Comparison of ENCODE assay signal across 8 cellular contexts in genomic region chr4:20684852-20685763, GRCh38. TPM values are rescaled to one million over a fixed set of nuclear protein-coding genes. Genes with fewer than 3 reads are reported as not detected.
DNase-seq lines count a peak whose midpoint lies in the region; ATAC-seq and TF ChIP-seq lines count a peak whose summit lies in the region.

No MANE protein-coding gene starts in this region.

- H3K4me2 ChIP-seq in H9 (ENCODE audit: insufficient read depth, insufficient read length, low read length) = no peak overlapping the region
- H3K4me2 ChIP-seq in PC-3 (ENCODE audit: low read length) = no peak overlapping the region

- H3K23me2 ChIP-seq in H9 (ENCODE audit: insufficient read length, low read depth, low read length, poor library complexity, severe bottlenecking) = no peaks in the 10 kb centered on the region

- H3K27ac Mint-ChIP-seq in CD4-positive, alpha-beta T cell = no peak overlapping the region
- no peak overlapping the region for H3K27ac Mint-ChIP-seq in H9
- no peak overlapping the region for H3K27ac Mint-ChIP-seq in activated T-helper 2 cell treated with anti-CD3 and anti-CD28 coated beads, Interferon-gamma antibody, Interleukin-2, Interleukin-4, amounts not matched to agents 10 μg/mL and 5 μg/mL and 100 μg/mL, durations not matched to agents 14 hours and 24 hours and 36 hours

- ATAC-seq in CD4-positive, alpha-beta T cell (ENCODE audit: poor library complexity) = no peak
- no peak for ATAC-seq in PC-3
- no peak for ATAC-seq in GM21381 (IDR thresholded peaks at IDR 0.05; ENCODE audit: unreplicated experiment)

- H2BK12ac ChIP-seq in H9 (ENCODE audit: insufficient read length, low read depth, low read length) = no peak overlapping the region

- H3K14ac ChIP-seq in H9 (ENCODE audit: insufficient read depth, low read length) = no peak overlapping the region

- H3K9me3 ChIP-seq in CD4-positive, alpha-beta T cell (ENCODE audit: control insufficient read depth, low read length) = no peaks in the 10 kb centered on the region
- no peaks in the 10 kb centered on the region for H3K9me3 ChIP-seq in H9 (ENCODE audit: control insufficient read depth, low read depth, low read length)
- H3K9me3 ChIP-seq in PC-3 (ENCODE audit: low read length) = no peaks in the 10 kb centered on the region
- H3K9me3 ChIP-seq in sigmoid colon = no peaks in the 10 kb centered on the region

- H3K36me3 ChIP-seq in PC-3 (ENCODE audit: low read depth, low read length) (no peaks in the 10 kb centered on the region), sigmoid colon (no peaks in the 10 kb centered on the region)

- no peak overlapping the region for H3K23ac ChIP-seq in H9 (ENCODE audit: insufficient read length, low read depth, low read length)

- TF ChIP-seq CTCF in CD4-positive, alpha-beta T cell (IDR thresholded peaks at IDR 0.05) = peak; percentile 73
- TF ChIP-seq CTCF in H9 (conservative IDR thresholded peaks at IDR 0.05) (peak; percentile 83), PC-3 (conservative IDR thresholded peaks at IDR 0.05; ENCODE audit: low read depth, low read length) (peak; percentile 66; the same call in 1 of the 2 replicates), fibroblast of mammary gland (conservative IDR thresholded peaks at IDR 0.05; ENCODE audit: control insufficient read depth, insufficient read depth, low read depth, low read length) (peak; percentile 57), sigmoid colon (IDR thresholded peaks at IDR 0.05) (peak in 3 of 4 experiments; percentile 39 to 65 (median 42))

- H2BK5ac ChIP-seq in H9 (ENCODE audit: insufficient read length, low read length) = no peak overlapping the region

- no peaks in the 10 kb centered on the region for H3F3A ChIP-seq in PC-3 (ENCODE audit: low read length, unreplicated experiment)

- H3K4me1 Mint-ChIP-seq in CD4-positive, alpha-beta T cell (ENCODE audit: low read depth) = no peaks in the 10 kb centered on the region
- no peaks in the 10 kb centered on the region for H3K4me1 Mint-ChIP-seq in H9
- no peaks in the 10 kb centered on the region for H3K4me1 Mint-ChIP-seq in activated T-helper 2 cell treated with anti-CD3 and anti-CD28 coated beads, Interferon-gamma antibody, Interleukin-2, Interleukin-4, amounts not matched to agents 10 μg/mL and 5 μg/mL and 100 μg/mL, durations not matched to agents 14 hours and 24 hours and 36 hours (ENCODE audit: low read depth)

- no peak overlapping the region for H2AK5ac ChIP-seq in H9 (ENCODE audit: insufficient read length, low read length)

- TF ChIP-seq EP300 in sigmoid colon (IDR thresholded peaks at IDR 0.05) = no peak

- H3K27me3 ChIP-seq in CD4-positive, alpha-beta T cell (ENCODE audit: control insufficient read depth, insufficient read depth, low read length) = no peaks in the 10 kb centered on the region
- H3K27me3 ChIP-seq in H9 (ENCODE audit: insufficient read depth, low read length) (no peaks in the 10 kb centered on the region), PC-3 (ENCODE audit: low read length) (no peaks in the 10 kb centered on the region), sigmoid colon (no peaks in the 10 kb centered on the region)

- no TSS peak for BruUV-seq in PC-3 (replicated peaks; lab: Mats Ljungman, UMichigan)

- intact Hi-C loops in CD4-positive, alpha-beta T cell (cut with DNase I, micrococcal nuclease) = loop anchor here (1.0 to 10.0 kb wide), 3 partner anchors 263 to 1460 kb away; no protein-coding TSS in a partner anchor
- intact Hi-C loops in PC-3 (cut with micrococcal nuclease) (loop anchor here (2.0 to 10.0 kb wide), 4 partner anchors 48 to 380 kb away; no protein-coding TSS in a partner anchor), sigmoid colon (cut with DNase I) (loop anchor here (5.0 to 10.0 kb wide), 5 partner anchors 130 to 2000 kb away; partner anchors contain the start of gene SLIT2)
- intact Hi-C loops in activated T-helper 2 cell treated with anti-CD3 and anti-CD28 coated beads, Interferon-gamma antibody, Interleukin-2, Interleukin-4, amounts not matched to agents 10 μg/mL and 5 μg/mL and 100 μg/mL, durations not matched to agents 14 hours and 24 hours and 36 hours (cut with micrococcal nuclease) = loop anchor here (1.0 to 5.0 kb wide), 4 partner anchors 262 to 1998 kb away; no protein-coding TSS in a partner anchor

- H3K9ac ChIP-seq in H9 (ENCODE audit: extremely low read depth, insufficient read length, low read length) (no peak overlapping the region), PC-3 (ENCODE audit: low read length) (no peak overlapping the region)

- DNase-seq in CD4-positive, alpha-beta T cell = no peak
- DNase-seq in H9 (no peak), PC-3 (peak; percentile 58), fibroblast of mammary gland (ENCODE audit: low read depth) (peak; percentile 37), sigmoid colon (no peak), activated gamma-delta T cell (lab: John Stamatoyannopoulos, UW) (no peak)
- no peak for DNase-seq in activated T-helper 2 cell treated with anti-CD3 and anti-CD28 coated beads, Interferon-gamma antibody, Interleukin-2, Interleukin-4, amounts not matched to agents 10 μg/mL and 5 μg/mL and 100 μg/mL, durations not matched to agents 14 hours and 24 hours and 36 hours (ENCODE audit: low spot score)

- no peak overlapping the region for H3K56ac ChIP-seq in H9 (ENCODE audit: insufficient read length, low read depth, low read length)

- no peak overlapping the region for H3K4me3 ChIP-seq in PC-3 (ENCODE audit: low read length)
- no peak overlapping the region for H3K4me3 ChIP-seq in fibroblast of mammary gland (ENCODE audit: control insufficient read depth, low read depth, low read length)
- H3K4me3 ChIP-seq in sigmoid colon = no peak overlapping the region

- H3K27ac ChIP-seq in CD4-positive, alpha-beta T cell (ENCODE audit: low read depth, low read length) = no peak overlapping the region
- no peak overlapping the region for H3K27ac ChIP-seq in H9 (ENCODE audit: insufficient read length, low read depth, low read length)
- H3K27ac ChIP-seq in PC-3 (ENCODE audit: low read length) = no peak overlapping the region
- no peak overlapping the region for H3K27ac ChIP-seq in sigmoid colon

- H2BK120ac ChIP-seq in H9 (ENCODE audit: low read depth, low read length, poor library complexity, severe bottlenecking) = no peak overlapping the region

- H3K79me1 ChIP-seq in H9 (ENCODE audit: insufficient read depth, low read depth, low read length, poor library complexity, severe bottlenecking) = no peaks in the 10 kb centered on the region

- no peak overlapping the region for H3K4ac ChIP-seq in H9 (ENCODE audit: low read depth, low read length)

- no peak overlapping the region for H4K8ac ChIP-seq in H9 (replicated peaks; ENCODE audit: insufficient read length, low read depth, low read length)

- H4K20me1 ChIP-seq in H9 (ENCODE audit: control insufficient read depth, insufficient read depth, insufficient read length) = no peaks in the 10 kb centered on the region
- no peaks in the 10 kb centered on the region for H4K20me1 ChIP-seq in PC-3 (ENCODE audit: low read length)

- no peaks in the 10 kb centered on the region for H3K9me3 Mint-ChIP-seq in CD4-positive, alpha-beta T cell
- no peaks in the 10 kb centered on the region for H3K9me3 Mint-ChIP-seq in H9
- H3K9me3 Mint-ChIP-seq in activated T-helper 2 cell treated with anti-CD3 and anti-CD28 coated beads, Interferon-gamma antibody, Interleukin-2, Interleukin-4, amounts not matched to agents 10 μg/mL and 5 μg/mL and 100 μg/mL, durations not matched to agents 14 hours and 24 hours and 36 hours = no peaks in the 10 kb centered on the region

- H4K91ac ChIP-seq in H9 (ENCODE audit: insufficient read length, low read depth, low read length) = no peak overlapping the region

- no peak overlapping the region for H2BK15ac ChIP-seq in H9 (ENCODE audit: low read depth, low read length)

- POLR2A ChIA-PET in CD4-positive, alpha-beta T cell (lab: Charles Lee) = interaction anchor here (0.7 kb wide), 1 partner anchor 15 kb away, joined by 4 read pairs; the partner anchor contains the start of gene PACRGL
- POLR2A ChIA-PET in PC-3 (lab: Charles Lee; ENCODE audit: unreplicated experiment) = interaction anchor here (0.7 kb wide), 1 partner anchor 433 kb away, joined by 4 read pairs; no protein-coding TSS in a partner anchor

- H3K4me1 ChIP-seq in H9 (ENCODE audit: insufficient read depth, low read length) (no peaks in the 10 kb centered on the region), PC-3 (ENCODE audit: insufficient read depth, low read length) (no peaks in the 10 kb centered on the region; the same call in 1 of the 2 replicates), sigmoid colon (peaks cover 0 to 15% (median 9%) of the 10 kb centered on the region in 4 donors)

- no peak overlapping the region for H2BK20ac ChIP-seq in H9 (ENCODE audit: low read depth, low read length, poor library complexity, severe bottlenecking)

- H2AFZ ChIP-seq in H9 (ENCODE audit: low read length) (no peak overlapping the region), PC-3 (ENCODE audit: low read length) (no peak overlapping the region)

- TF ChIP-seq POLR2A in sigmoid colon (IDR thresholded peaks at IDR 0.05) = no peak

- H3K27me3 Mint-ChIP-seq in CD4-positive, alpha-beta T cell = peaks cover 12% of the 10 kb centered on the region
- no peaks in the 10 kb centered on the region for H3K27me3 Mint-ChIP-seq in H9 (ENCODE audit: low read depth)
- H3K27me3 Mint-ChIP-seq in activated T-helper 2 cell treated with anti-CD3 and anti-CD28 coated beads, Interferon-gamma antibody, Interleukin-2, Interleukin-4, amounts not matched to agents 10 μg/mL and 5 μg/mL and 100 μg/mL, durations not matched to agents 14 hours and 24 hours and 36 hours (ENCODE audit: low read depth) = peaks cover 6% of the 10 kb centered on the region

- H3K4me3 Mint-ChIP-seq in CD4-positive, alpha-beta T cell = no peak overlapping the region
- H3K4me3 Mint-ChIP-seq in H9 = no peak overlapping the region
- H3K4me3 Mint-ChIP-seq in activated T-helper 2 cell treated with anti-CD3 and anti-CD28 coated beads, Interferon-gamma antibody, Interleukin-2, Interleukin-4, amounts not matched to agents 10 μg/mL and 5 μg/mL and 100 μg/mL, durations not matched to agents 14 hours and 24 hours and 36 hours (ENCODE audit: low read depth) = no peak overlapping the region

- no peak overlapping the region for H4K5ac ChIP-seq in H9 (ENCODE audit: insufficient read length, low read depth, low read length)

- H3K79me2 ChIP-seq in H9 (ENCODE audit: insufficient read depth, low read length) (no peaks in the 10 kb centered on the region), PC-3 (ENCODE audit: low read length) (no peaks in the 10 kb centered on the region)

- no peak overlapping the region for H3K18ac ChIP-seq in H9 (ENCODE audit: insufficient read length, low read depth, low read length)

- H3T11ph ChIP-seq in H9 (ENCODE audit: low read length) = no peak overlapping the region

- no peaks in the 10 kb centered on the region for H3K9me2 ChIP-seq in PC-3 (replicated peaks; ENCODE audit: low read length)

- CTCF ChIA-PET in CD4-positive, alpha-beta T cell (lab: Charles Lee) = interaction anchor here (0.7 to 2.4 kb wide), 3 partner anchors 13 to 18 kb away, joined by 3 to 11 read pairs (median 4); partner anchors contain the start of gene PACRGL
- CTCF ChIA-PET in PC-3 (lab: Charles Lee) = interaction anchor here (0.7 kb wide), 1 partner anchor 255 kb away, joined by 5 read pairs; no protein-coding TSS in a partner anchor

- WGBS in H9 (ENCODE audit: extremely low coverage, insufficient read length, low lambda C conversion rate) = no CpG with 5 or more reads among the region's 6 CpGs
- WGBS in sigmoid colon, 2 donors = 29 to 39% methylated on average over 6 of the region's 6 CpGs

- H3K36me3 Mint-ChIP-seq in CD4-positive, alpha-beta T cell (ENCODE audit: low read depth) = no peaks in the 10 kb centered on the region
- H3K36me3 Mint-ChIP-seq in H9 (ENCODE audit: insufficient read depth in 1 of 3, low read depth in 3 of 3) = no peaks in the 10 kb centered on the region
- H3K36me3 Mint-ChIP-seq in activated T-helper 2 cell treated with anti-CD3 and anti-CD28 coated beads, Interferon-gamma antibody, Interleukin-2, Interleukin-4, amounts not matched to agents 10 μg/mL and 5 μg/mL and 100 μg/mL, durations not matched to agents 14 hours and 24 hours and 36 hours (ENCODE audit: low read depth) = no peaks in the 10 kb centered on the region

RNA-seq across cellular contexts. Expression of gene PACRGL, which starts 15.2 kb away (rescaled TPM):
- 10 to 100 TPM in 1 of 2 experiments, 1 to 10 TPM in 1; 7.2 to 10.4 TPM for total RNA-seq in CD4-positive, alpha-beta T cell
- total RNA-seq in H9 (2021) (17.9 and 18.7 TPM in 2 replicates), PC-3 (2014; rRNA removed) (20.0 and 25.9 TPM in 2 replicates), sigmoid colon (10 to 100 TPM; 18.6 to 43.9 (median 33.3) TPM)
- polyA plus RNA-seq in sigmoid colon = 10 to 100 TPM in 2 of 3 donors, 1 to 10 TPM in 1; 9.5 to 10.8 (median 10.6) TPM
- 13.6 and 15.0 TPM in 2 replicates for total RNA-seq in activated T-helper 2 cell treated with anti-CD3 and anti-CD28 coated beads, Interferon-gamma antibody, Interleukin-2, Interleukin-4, amounts not matched to agents 10 μg/mL and 5 μg/mL and 100 μg/mL, durations not matched to agents 14 hours and 24 hours and 36 hours

Comparison
In these comparisons a context has a peak if more than half of its experiments do, and no peak if none do; other contexts are left out.
1. DNase-seq: peak in PC-3 (single experiment) and fibroblast of mammary gland (single experiment); none in CD4-positive, alpha-beta T cell (0 of 10), H9 (single experiment), sigmoid colon (single experiment), activated T-helper 2 cell treated with anti-CD3 and anti-CD28 coated beads, Interferon-gamma antibody, Interleukin-2, Interleukin-4, amounts not matched to agents 10 μg/mL and 5 μg/mL and 100 μg/mL, durations not matched to agents 14 hours and 24 hours and 36 hours (single experiment) and activated gamma-delta T cell (single experiment).
2. Peak in every context shown above with its lines, with median percentiles within 50 percentile points of each other: CTCF ChIP-seq.